In genomic region chr16:18983565-18984424, GRCh38 we compare ENCODE assay signal across 8 cellular contexts. TPM values are rescaled to one million over a fixed set of nuclear protein-coding genes. Genes with fewer than 3 reads are reported as not detected.
A peak's percentile ranks its signal among the peaks of the same experiment; 100 is the strongest.
DNase-seq lines count a peak whose midpoint lies in the region; ATAC-seq, FAIRE-seq and TF ChIP-seq lines count a peak whose summit lies in the region.

TMC7 (plus strand) TSS chr16:18983934; CDS start chr16:18984064, 130 bp downstream.

- in situ Hi-C loops in Caki2 (cut with HindIII; ENCODE audit: low pct_unique_long_range_greater_than_20kb, low sequenced_read_pairs) (no loop called here), K562 (cut with MboI) (loop anchor here (5.0 to 10.0 kb wide), 2 partner anchors 89 to 391 kb away; no protein-coding TSS in a partner anchor)

- peak; percentile 49 for TF ChIP-seq CTCF in OCI-LY3 (IDR thresholded peaks at IDR 0.05; ENCODE audit: low read depth, low read length)
- TF ChIP-seq CTCF in K562 (IDR thresholded peaks at IDR 0.05 in 2 of 3, conservative IDR thresholded peaks at IDR 0.05 in 1 of 3; ENCODE audit: insufficient read depth in 2 of 3, low read depth in 1 of 3, low read length in 3 of 3): peak; percentile 89 to 99 (median 99)

- H3K9ac ChIP-seq in OCI-LY3 (ENCODE audit: low read length) (peak within 1 kb of the TSS; percentile 11; the same call in 1 of the 2 replicates), K562 (ENCODE audit: insufficient read depth in 1 of 2, low read depth in 2 of 2, low read length in 2 of 2) (peak within 1 kb of the TSS; percentile 64 to 90; a peak in 3 of 4 replicates)

- H3K9me3 ChIP-seq in OCI-LY3 (ENCODE audit: insufficient read depth, low read length): no peaks in the 10 kb centered on the region
- H3K9me3 ChIP-seq in K562 (replicated peaks; ENCODE audit: control insufficient read depth, insufficient read depth, low read depth, low read length): no peaks in the 10 kb centered on the region

- CTCF ChIA-PET in K562 (lab: Yijun Ruan, JAX; ENCODE audit: low intra/inter-chr PET ratio): interaction anchor here (0.6 to 2.6 kb wide), 8 partner anchors 86 to 519 kb away, joined by 3 to 13 read pairs (median 4); no protein-coding TSS in a partner anchor

- H3K4me2 ChIP-seq in OCI-LY3 (ENCODE audit: low read length) (peak within 1 kb of the TSS; percentile 50), K562 (ENCODE audit: insufficient read depth, low read length) (peak within 1 kb of the TSS; percentile 83)

- H3K27me3 ChIP-seq in OCI-LY3 (ENCODE audit: low read depth, low read length) (no peaks in the 10 kb centered on the region), K562 (ENCODE audit: control insufficient read depth in 2 of 2, insufficient read depth in 2 of 2, low read length in 2 of 2) (no peaks in the 10 kb centered on the region; a peak in 3 of 5 replicates)

- H3K36me3 ChIP-seq in OCI-LY3 (replicated peaks; ENCODE audit: low read depth, low read length) (no peaks in the 10 kb centered on the region), K562 (ENCODE audit: control insufficient read depth, insufficient read depth, low read length) (no peaks in the 10 kb centered on the region)

- POLR2A ChIA-PET in K562 (lab: Yijun Ruan, JAX): interaction anchor here (0.5 to 1.0 kb wide), 4 partner anchors 9 to 262 kb away, joined by 3 to 6 read pairs (median 4); partner anchors contain the start of gene ARL6IP1

- ATAC-seq in K562 (peak; percentile 100), HG02870 (IDR thresholded peaks at IDR 0.05; ENCODE audit: unreplicated experiment) (no peak), HG02571 (IDR thresholded peaks at IDR 0.05; ENCODE audit: unreplicated experiment) (no peak)

- 0 out of 2 replicates have a peak within 1 kb of the TSS, but pooled peaks have one; percentile 25 for H2AFZ ChIP-seq in OCI-LY3 (ENCODE audit: low read depth, low read length)
- H2AFZ ChIP-seq in K562 (ENCODE audit: low read depth, low read length): peak within 1 kb of the TSS; percentile 92

- BruUV-seq in K562 (replicated peaks; lab: Mats Ljungman, UMichigan): no TSS peak

- H4K20me1 ChIP-seq in OCI-LY3 (ENCODE audit: insufficient read depth, low read length) (no peaks in the 10 kb centered on the region), K562 (replicated peaks; ENCODE audit: control insufficient read depth, insufficient read depth, low read length) (no peaks in the 10 kb centered on the region; the same call in 1 of the 2 replicates)

- H3K79me2 ChIP-seq in OCI-LY3 (ENCODE audit: low read length): no peaks in the 10 kb centered on the region
- H3K79me2 ChIP-seq in K562 (ENCODE audit: control insufficient read depth, insufficient read depth, low read length): no peaks in the 10 kb centered on the region

- peak; percentile 23; the same call in 1 of the 2 replicates for TF ChIP-seq EP300 in Ishikawa (IDR thresholded peaks at IDR 0.05; ENCODE audit: borderline replicate concordance)
- 0 out of 2 replicates have a peak, but pooled peaks have one; percentile 21 for TF ChIP-seq EP300 in K562 (IDR thresholded peaks at IDR 0.05; ENCODE audit: low read length)

- peak; percentile 84 for FAIRE-seq in K562 (lab: Jason Lieb, UNC)

- intact Hi-C loops in K562 (cut with micrococcal nuclease): loop anchor here (2.0 to 5.0 kb wide), 3 partner anchors 89 to 394 kb away; no protein-coding TSS in a partner anchor

- H3K4me1 ChIP-seq in OCI-LY3 (ENCODE audit: low read length) (no peaks in the 10 kb centered on the region), K562 (replicated peaks in 1 of 2; ENCODE audit: control insufficient read depth in 2 of 2, insufficient read depth in 2 of 2, low read length in 2 of 2) (peaks cover 0 to 7% of the 10 kb centered on the region in 2 experiments; a peak in 3 of 5 replicates)

- peak; percentile 78 for TF ChIP-seq RAD21 in Ishikawa (IDR thresholded peaks at IDR 0.05; ENCODE audit: low read depth)
- peak; percentile 80 to 92 for TF ChIP-seq RAD21 in K562 (CRISPR knock-in tag; conservative IDR thresholded peaks at IDR 0.05 in 1 of 2, IDR thresholded peaks at IDR 0.05 in 1 of 2)

- no peak; the same call in 1 of the 2 replicates for TF ChIP-seq POLR2A in K562 (conservative IDR thresholded peaks at IDR 0.05)

- no peaks in the 10 kb centered on the region for H3K9me1 ChIP-seq in K562 (ENCODE audit: control insufficient read depth, insufficient read depth, low read length)

- WGBS in K562 (ENCODE audit: insufficient coverage, low coverage, missing lambda C conversion rate): 7% methylated on average over 45 of the region's 64 CpGs

- H3K27ac ChIP-seq in OCI-LY3 (ENCODE audit: low read length): no peak within 1 kb of the TSS
- 0 out of 3 replicates have a peak within 1 kb of the TSS, but pooled peaks have one; percentile 23 for H3K27ac ChIP-seq in K562 (ENCODE audit: extremely low read depth, low read depth, low read length)

- peak within 1 kb of the TSS; percentile 75 for H3K4me3 ChIP-seq in OCI-LY3 (ENCODE audit: low read length)
- H3K4me3 ChIP-seq in K562: peak within 1 kb of the TSS; percentile 73

- DNase-seq in Caki2 (ENCODE audit: low read depth) (peak; percentile 90), K562 (ENCODE audit: extremely low read depth in 1 of 4, low spot score in 3 of 4) (peak; percentile 87 to 92 (median 90)), hypothalamus (lab: John Stamatoyannopoulos, UW) (peak; percentile 26 to 94 (median 81)), putamen (ENCODE audit: low spot score) (peak; percentile 90)

TF ChIP-seq in Ishikawa, 13 proteins besides CTCF, POLR2A, EP300 and RAD21:
- TF ChIP-seq YY1 (IDR thresholded peaks at IDR 0.05; ENCODE audit: low read depth) (0 out of 2 replicates have a peak, but pooled peaks have one; percentile 34), ZBTB7A (IDR thresholded peaks at IDR 0.05; ENCODE audit: low read depth) (no peak; the same call in 1 of the 2 replicates), MAX (IDR thresholded peaks at IDR 0.05) (peak; percentile 31), CREB1 (IDR thresholded peaks at IDR 0.05; ENCODE audit: low read depth) (no peak), TEAD4 (IDR thresholded peaks at IDR 0.05) (peak; percentile 35; the same call in 1 of the 2 replicates), FOXM1 (IDR thresholded peaks at IDR 0.05; ENCODE audit: borderline replicate concordance, low read depth) (0 out of 2 replicates have a peak, but pooled peaks have one; percentile 36), TCF12 (IDR thresholded peaks at IDR 0.05; ENCODE audit: low read depth) (0 out of 2 replicates have a peak, but pooled peaks have one; percentile 28)

TF ChIP-seq in K562, 482 proteins besides CTCF, POLR2A, EP300 and RAD21 (continues in another document):
- TF ChIP-seq, protein P1, sequence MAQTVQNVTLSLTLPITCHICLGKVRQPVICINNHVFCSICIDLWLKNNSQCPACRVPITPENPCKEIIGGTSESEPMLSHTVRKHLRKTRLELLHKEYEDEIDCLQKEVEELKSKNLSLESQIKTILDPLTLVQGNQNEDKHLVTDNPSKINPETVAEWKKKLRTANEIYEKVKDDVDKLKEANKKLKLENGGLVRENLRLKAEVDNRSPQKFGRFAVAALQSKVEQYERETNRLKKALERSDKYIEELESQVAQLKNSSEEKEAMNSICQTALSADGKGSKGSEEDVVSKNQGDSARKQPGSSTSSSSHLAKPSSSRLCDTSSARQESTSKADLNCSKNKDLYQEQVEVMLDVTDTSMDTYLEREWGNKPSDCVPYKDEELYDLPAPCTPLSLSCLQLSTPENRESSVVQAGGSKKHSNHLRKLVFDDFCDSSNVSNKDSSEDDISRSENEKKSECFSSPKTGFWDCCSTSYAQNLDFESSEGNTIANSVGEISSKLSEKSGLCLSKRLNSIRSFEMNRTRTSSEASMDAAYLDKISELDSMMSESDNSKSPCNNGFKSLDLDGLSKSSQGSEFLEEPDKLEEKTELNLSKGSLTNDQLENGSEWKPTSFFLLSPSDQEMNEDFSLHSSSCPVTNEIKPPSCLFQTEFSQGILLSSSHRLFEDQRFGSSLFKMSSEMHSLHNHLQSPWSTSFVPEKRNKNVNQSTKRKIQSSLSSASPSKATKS (CRISPR knock-in tag; IDR thresholded peaks at IDR 0.05): no peak
- TF ChIP-seq PHF21A (IDR thresholded peaks at IDR 0.05; ENCODE audit: borderline replicate concordance, low read depth) (no peak), POLR2B (IDR thresholded peaks at IDR 0.05; ENCODE audit: low read depth, partially characterized antibody) (no peak), TAF1 (IDR thresholded peaks at IDR 0.05; ENCODE audit: control insufficient read depth, extremely low read depth, insufficient read depth, low read length, severe bottlenecking) (peak; percentile 63)
- TF ChIP-seq, protein P2, sequence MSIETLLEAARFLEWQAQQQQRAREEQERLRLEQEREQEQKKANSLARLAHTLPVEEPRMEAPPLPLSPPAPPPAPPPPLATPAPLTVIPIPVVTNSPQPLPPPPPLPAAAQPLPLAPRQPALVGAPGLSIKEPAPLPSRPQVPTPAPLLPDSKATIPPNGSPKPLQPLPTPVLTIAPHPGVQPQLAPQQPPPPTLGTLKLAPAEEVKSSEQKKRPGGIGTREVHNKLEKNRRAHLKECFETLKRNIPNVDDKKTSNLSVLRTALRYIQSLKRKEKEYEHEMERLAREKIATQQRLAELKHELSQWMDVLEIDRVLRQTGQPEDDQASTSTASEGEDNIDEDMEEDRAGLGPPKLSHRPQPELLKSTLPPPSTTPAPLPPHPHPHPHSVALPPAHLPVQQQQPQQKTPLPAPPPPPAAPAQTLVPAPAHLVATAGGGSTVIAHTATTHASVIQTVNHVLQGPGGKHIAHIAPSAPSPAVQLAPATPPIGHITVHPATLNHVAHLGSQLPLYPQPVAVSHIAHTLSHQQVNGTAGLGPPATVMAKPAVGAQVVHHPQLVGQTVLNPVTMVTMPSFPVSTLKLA (conservative IDR thresholded peaks at IDR 0.05): 0 out of 4 replicates have a peak, but pooled peaks of 1 of the 2 experiments have one; percentile 39

RNA-seq across cellular contexts. Expression of gene TMC7, which starts in this region (rescaled TPM):
- 1.6 and 8.7 TPM in 2 replicates for total RNA-seq in Caki2 (2014; rRNA removed; shearing (Covaris generic); ENCODE audit: low replicate concordance)
- 7.4 and 8.2 TPM in 2 replicates for total RNA-seq in K562 (2011; cell fraction: chromatin; rRNA removed; ENCODE audit: low replicate concordance)
- 4.1 and 5.3 TPM in 2 replicates for total RNA-seq in K562 (2011; cell fraction: nucleolus; rRNA removed)
- 5.4 and 7.0 TPM in 2 replicates for total RNA-seq in K562 (2011; cell fraction: nucleoplasm; rRNA removed)
- 0.77 and 2.0 TPM in 2 replicates for total RNA-seq in K562 (2014; rRNA removed)
- total RNA-seq in K562 (2014; rRNA removed; fragmentation: Illumina TruSeq; extraction: Trizol): 1.7 and 1.9 TPM in 2 replicates
- 0.57 and 0.76 TPM in 2 replicates for total RNA-seq in K562 (2015; rRNA removed; fragmentation: Illumina TruSeq; extraction: Trizol)
- total RNA-seq in K562 (2021): 1.5 TPM in 2 replicates
- polyA plus RNA-seq in K562 (2011; rRNA removed): 0.85 and 1.8 TPM in 2 replicates
- 1.0 and 1.3 TPM in 2 replicates for polyA plus RNA-seq in K562 (2011; cell fraction: cytosol; rRNA removed)
- polyA plus RNA-seq in K562 (2011; cell fraction: nucleus; rRNA removed): 1.3 and 2.3 TPM in 2 replicates
- 0.94 and 1.9 TPM in 2 replicates for polyA plus RNA-seq in K562 (2012)
- polyA plus RNA-seq in K562 (2014; fragmentation: Illumina TruSeq; extraction: Trizol): 1.8 and 2.0 TPM in 2 replicates
- polyA plus RNA-seq in K562 (2014; fragmentation: Nextera tagmentation; extraction: Ambion mirVana): under 1 TPM; 0.08 to 0.32 TPM
- 1.5 and 1.8 TPM in 2 replicates for polyA plus RNA-seq in K562 (2014; rRNA removed)
- polyA minus RNA-seq in K562 (2011; rRNA and poly(A)+ RNA removed): 1.3 and 2.9 TPM in 2 replicates
- 0.82 and 1.7 TPM in 2 replicates for polyA minus RNA-seq in K562 (2011; cell fraction: cytosol; rRNA and poly(A)+ RNA removed)
- polyA minus RNA-seq in K562 (2011; cell fraction: nucleus; rRNA and poly(A)+ RNA removed): 0.89 and 1.3 TPM in 2 replicates
